Comparison of ENCODE assay signal across 29 cellular contexts in genomic region chrX:153064061-153064460, GRCh38. TPM values are rescaled to one million over a fixed set of nuclear protein-coding genes. Genes with fewer than 3 reads are reported as not detected.
"Had no signal": no experiment of that assay in that cellular context is flagged by ENCODE, and none has a peak within 500 bp of the region (broad histone marks: within the 10 kb centered on the region; RNA-seq: fewer than 3 reads in every experiment).

No MANE protein-coding gene starts in this region.

- H3K9me3 ChIP-seq: esophagus squamous epithelium, gastroesophageal sphincter, heart right ventricle had no signal

- H3K36me3 ChIP-seq: brain microvascular endothelial cell, esophagus squamous epithelium, gastroesophageal sphincter, heart right ventricle, WERI-Rb-1 had no signal

- H3K27ac ChIP-seq: brain microvascular endothelial cell, esophagus squamous epithelium, gastroesophageal sphincter, heart right ventricle, WERI-Rb-1 had no signal

- ATAC-seq: activated CD4-positive, CD25-positive, alpha-beta regulatory T cell treated with anti-CD3 and anti-CD28 coated beads, Interleukin-2, amount 50 U/mL, for 24 hours; activated CD8-positive, alpha-beta T cell treated with anti-CD3 and anti-CD28 coated beads for 36 hours; activated T-cell treated with anti-CD3 and anti-CD28 coated beads, Interleukin-2, amount 50 U/mL, for 4 hours; activated T-helper 17 cell treated with anti-CD3 and anti-CD28 coated beads, Interleukin-2, amount 50 U/mL, for 72 hours; effector memory CD8-positive, alpha-beta T cell; gastroesophageal sphincter; heart right ventricle; T-helper 17 cell had no signal

- DNase-seq: activated B cell treated with CpG ODN at 0.5 μM for 24 hours; activated CD4-positive, alpha-beta T cell treated with anti-CD3 and anti-CD28 coated beads for 48 hours; activated CD4-positive, alpha-beta T cell treated with anti-CD3 and anti-CD28 coated beads, Interleukin-2, amount 50 U/mL, for 1 hour; activated CD4-positive, alpha-beta T cell treated with anti-CD3 and anti-CD28 coated beads, Interleukin-2, amount 50 U/mL, for 48 hours; activated CD8-positive, alpha-beta memory T cell treated with anti-CD3 and anti-CD28 coated beads for 24 hours; activated CD8-positive, alpha-beta T cell treated with anti-CD3 and anti-CD28 coated beads for 36 hours; activated effector memory CD4-positive, alpha-beta T cell treated with Interleukin-2 at 50 U/mL for 16 hours; activated gamma-delta T cell treated with Interleukin-2 at 50 U/mL for 16 hours; activated naive CD4-positive, alpha-beta T cell treated with anti-CD3 and anti-CD28 coated beads, Interleukin-2, amount 50 U/mL, for 16 hours; activated naive CD4-positive, alpha-beta T cell treated with Interleukin-2 at 50 U/mL for 16 hours; activated T-cell treated with anti-CD3 and anti-CD28 coated beads, Interleukin-2, amount 50 U/mL, for 4 hours; amniotic stem cell; anterior cingulate cortex; cortex of kidney; dermis blood vessel endothelial cell; effector CD4-positive, alpha-beta T cell; effector memory CD8-positive, alpha-beta T cell; erythroblast; esophagus squamous epithelium; foreskin melanocyte; heart right ventricle; T-helper 17 cell; T1000; WERI-Rb-1 had no signal

- H3K27me3 ChIP-seq: brain microvascular endothelial cell, heart right ventricle had no signal

- H3K4me1 ChIP-seq: esophagus squamous epithelium, gastroesophageal sphincter had no signal

- H3K4me3 ChIP-seq: esophagus squamous epithelium, gastroesophageal sphincter, heart right ventricle had no signal

RNA-seq across cellular contexts. Expression of gene PNMA3, which starts 7.8 kb away (rescaled TPM):
- total RNA-seq: bronchial epithelial cell, dermis blood vessel endothelial cell had no signal
